ENCODE assay signal across 1 cellular context in genomic region chr1:171841931-171842723, GRCh38.
TF ChIP-seq lines count a peak whose summit lies in the region.

No MANE protein-coding gene starts in this region.

TF ChIP-seq in GM12878, 131 proteins besides CTCF, POLR2A, EP300 and RAD21 (continued from another document):
- no peak for TF ChIP-seq HSF1 (IDR thresholded peaks at IDR 0.05; ENCODE audit: low read depth, low read length)
- no peak for TF ChIP-seq RELA (IDR thresholded peaks at IDR 0.05; ENCODE audit: borderline replicate concordance, partially characterized antibody)
- TF ChIP-seq NFYA (IDR thresholded peaks at IDR 0.05; ENCODE audit: borderline replicate concordance, low read depth, low read length) = no peak
- TF ChIP-seq CEBPZ (IDR thresholded peaks at IDR 0.05; ENCODE audit: low read depth, low read length) = no peak
- no peak for TF ChIP-seq CREB1 (IDR thresholded peaks at IDR 0.05; ENCODE audit: low read depth)
- no peak for TF ChIP-seq E2F4 (IDR thresholded peaks at IDR 0.05; ENCODE audit: low read depth, low read length)
